In genomic region chr4:26105815-26106699, GRCh38 we compare ENCODE assay signal across 1 cellular context.
TF ChIP-seq lines count a peak whose summit lies in the region.

No MANE protein-coding gene starts in this region.

TF ChIP-seq in GM23338, 12 proteins besides CTCF, POLR2A, EP300 and RAD21 (continued from another document):
- TF ChIP-seq ZNF462 (CRISPR knock-in tag; IDR thresholded peaks at IDR 0.05) (no peak), STAT1 (IDR thresholded peaks at IDR 0.05; ENCODE audit: unreplicated experiment) (no peak)
TF ChIP-seq in GM23338: peak in this region for 0.
